1 cellular context compared by ENCODE assay signal in the genomic region with DNA sequence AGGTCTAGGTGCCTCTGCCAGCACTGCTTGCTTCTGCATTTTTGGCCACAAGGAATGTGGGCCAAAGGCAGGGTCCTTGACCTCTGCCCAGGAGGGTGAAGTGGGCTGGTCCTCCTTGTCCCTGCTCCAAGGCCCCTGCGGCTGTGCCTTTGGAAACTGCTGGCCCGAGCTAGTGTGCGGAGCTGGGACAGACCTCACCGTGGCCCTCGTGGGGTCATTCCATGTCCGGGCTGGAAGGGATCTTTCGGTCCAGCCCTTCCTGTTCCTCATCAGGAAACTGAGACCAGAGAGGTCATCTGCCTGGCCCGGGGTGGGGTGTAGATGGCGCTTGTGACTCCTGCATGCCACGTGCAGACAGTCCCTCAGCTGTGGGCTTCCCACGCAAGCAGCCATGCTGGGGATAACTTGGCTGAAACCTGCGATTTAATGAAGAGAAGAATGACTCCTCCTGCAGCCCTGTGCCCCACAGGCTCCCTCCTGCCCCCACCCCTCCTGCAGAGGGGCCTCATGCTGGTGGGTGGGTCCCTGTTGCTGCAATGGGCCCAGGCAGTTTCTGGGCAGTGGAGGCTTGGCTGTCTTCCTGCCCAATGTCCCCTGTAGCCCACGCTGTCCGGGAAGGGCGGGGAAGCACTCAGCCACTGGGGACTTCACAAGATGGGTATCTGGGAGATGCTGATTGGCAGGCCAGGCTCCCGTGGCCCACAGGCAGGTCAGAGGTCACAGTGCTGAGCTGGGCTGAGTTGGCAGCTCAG.
TF ChIP-seq lines count a peak whose summit lies in the region.

No MANE protein-coding gene starts in this region.

TF ChIP-seq in K562, 482 proteins besides CTCF, POLR2A, EP300 and RAD21 (continued from another document):
- TF ChIP-seq, protein P1, sequence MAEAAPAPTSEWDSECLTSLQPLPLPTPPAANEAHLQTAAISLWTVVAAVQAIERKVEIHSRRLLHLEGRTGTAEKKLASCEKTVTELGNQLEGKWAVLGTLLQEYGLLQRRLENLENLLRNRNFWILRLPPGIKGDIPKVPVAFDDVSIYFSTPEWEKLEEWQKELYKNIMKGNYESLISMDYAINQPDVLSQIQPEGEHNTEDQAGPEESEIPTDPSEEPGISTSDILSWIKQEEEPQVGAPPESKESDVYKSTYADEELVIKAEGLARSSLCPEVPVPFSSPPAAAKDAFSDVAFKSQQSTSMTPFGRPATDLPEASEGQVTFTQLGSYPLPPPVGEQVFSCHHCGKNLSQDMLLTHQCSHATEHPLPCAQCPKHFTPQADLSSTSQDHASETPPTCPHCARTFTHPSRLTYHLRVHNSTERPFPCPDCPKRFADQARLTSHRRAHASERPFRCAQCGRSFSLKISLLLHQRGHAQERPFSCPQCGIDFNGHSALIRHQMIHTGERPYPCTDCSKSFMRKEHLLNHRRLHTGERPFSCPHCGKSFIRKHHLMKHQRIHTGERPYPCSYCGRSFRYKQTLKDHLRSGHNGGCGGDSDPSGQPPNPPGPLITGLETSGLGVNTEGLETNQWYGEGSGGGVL (CRISPR knock-in tag; IDR thresholded peaks at IDR 0.05), result no peak
- TF ChIP-seq CBX1 (IDR thresholded peaks at IDR 0.05; ENCODE audit: low read depth), result no peak
- TF ChIP-seq ZNF324 (CRISPR knock-in tag; IDR thresholded peaks at IDR 0.05), result no peak
- no peak for TF ChIP-seq RCOR1 (IDR thresholded peaks at IDR 0.05; ENCODE audit: borderline replicate concordance in 1 of 2, low read depth in 2 of 2, low read length in 2 of 2)
- TF ChIP-seq GTF2A2 (tag; IDR thresholded peaks at IDR 0.05), result no peak
- TF ChIP-seq, protein P2, sequence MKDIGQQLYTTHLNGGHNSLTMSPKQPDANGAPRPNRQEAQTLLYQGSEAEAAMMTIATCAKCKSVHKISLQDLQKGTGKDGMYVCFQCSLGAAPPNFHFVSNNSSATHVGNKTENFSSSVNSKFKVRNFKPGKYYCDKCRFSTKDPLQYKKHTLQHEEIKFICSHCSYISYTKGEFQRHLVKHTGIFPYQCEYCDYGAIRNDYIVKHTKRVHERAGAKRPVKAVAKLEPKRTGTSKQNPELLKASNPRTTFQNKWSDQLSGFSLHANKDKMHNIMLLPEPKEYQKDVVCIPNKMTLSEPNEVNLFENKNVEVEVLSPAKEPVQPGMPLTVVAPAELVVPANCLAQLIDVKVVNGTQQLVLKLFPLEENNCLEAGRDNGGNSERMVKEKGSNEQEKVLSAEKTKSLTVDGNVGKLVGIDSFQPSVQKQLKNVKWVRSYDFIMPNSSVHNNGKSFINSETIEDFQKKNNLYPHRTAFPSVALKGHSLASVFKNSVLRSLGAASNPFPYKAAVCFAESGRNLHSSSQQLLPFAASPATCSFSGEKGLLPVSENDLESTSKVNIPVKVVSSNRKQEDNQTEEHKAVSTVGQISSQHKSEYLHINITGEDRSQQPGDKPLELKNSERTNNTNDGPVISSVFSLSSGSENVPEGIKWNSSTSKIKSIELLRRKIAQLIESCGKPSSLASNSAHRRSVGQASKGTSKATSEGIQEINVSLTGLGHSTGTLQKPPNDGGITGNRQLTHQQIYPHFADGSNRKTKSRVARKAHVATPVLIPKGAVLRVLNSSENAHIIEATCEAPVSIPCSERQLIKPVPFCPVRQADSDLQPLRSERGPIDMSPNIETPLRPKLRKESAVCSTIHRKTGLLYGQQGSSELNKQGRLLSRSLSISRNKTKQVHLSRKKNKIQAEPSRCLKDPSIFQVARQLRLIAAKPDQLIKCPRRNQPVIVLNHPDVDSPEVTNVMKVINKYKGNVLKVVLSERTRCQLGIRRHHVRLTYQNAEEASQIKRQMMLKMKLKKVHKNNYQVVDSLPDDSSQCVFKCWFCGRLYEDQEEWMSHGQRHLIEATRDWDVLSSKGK (CRISPR knock-in tag; IDR thresholded peaks at IDR 0.05), result no peak
- TF ChIP-seq XRCC5 (IDR thresholded peaks at IDR 0.05; ENCODE audit: low read depth, low read length), result no peak
- TF ChIP-seq ZNF347 (CRISPR knock-in tag; IDR thresholded peaks at IDR 0.05; ENCODE audit: low read depth), result no peak
- TF ChIP-seq SMARCA5 (IDR thresholded peaks at IDR 0.05), result no peak
- peak; percentile 78 for TF ChIP-seq NR2C1 (IDR thresholded peaks at IDR 0.05)
- TF ChIP-seq NR2C1 (tag; IDR thresholded peaks at IDR 0.05), result peak; percentile 87
- no peak for TF ChIP-seq CBFA2T3 (IDR thresholded peaks at IDR 0.05)
- no peak for TF ChIP-seq ZKSCAN1 (IDR thresholded peaks at IDR 0.05; ENCODE audit: low read depth, low read length)
- TF ChIP-seq SAFB2 (IDR thresholded peaks at IDR 0.05; ENCODE audit: borderline replicate concordance, low read depth, low read length, severe bottlenecking), result no peak
- TF ChIP-seq NR2C2 (CRISPR knock-in tag; IDR thresholded peaks at IDR 0.05), result no peak
- peak; percentile 86 for TF ChIP-seq NR2C2 (tag; IDR thresholded peaks at IDR 0.05)
- TF ChIP-seq ZNF354B (CRISPR knock-in tag; IDR thresholded peaks at IDR 0.05), result no peak
- TF ChIP-seq CBX2 (IDR thresholded peaks at IDR 0.05; ENCODE audit: insufficient read depth, low read length, poor library complexity, severe bottlenecking), result no peak
- TF ChIP-seq DMBX1 (CRISPR knock-in tag; IDR thresholded peaks at IDR 0.05; ENCODE audit: borderline replicate concordance), result no peak
- no peak for TF ChIP-seq ZNF551 (CRISPR knock-in tag; IDR thresholded peaks at IDR 0.05)
- TF ChIP-seq, protein P3, sequence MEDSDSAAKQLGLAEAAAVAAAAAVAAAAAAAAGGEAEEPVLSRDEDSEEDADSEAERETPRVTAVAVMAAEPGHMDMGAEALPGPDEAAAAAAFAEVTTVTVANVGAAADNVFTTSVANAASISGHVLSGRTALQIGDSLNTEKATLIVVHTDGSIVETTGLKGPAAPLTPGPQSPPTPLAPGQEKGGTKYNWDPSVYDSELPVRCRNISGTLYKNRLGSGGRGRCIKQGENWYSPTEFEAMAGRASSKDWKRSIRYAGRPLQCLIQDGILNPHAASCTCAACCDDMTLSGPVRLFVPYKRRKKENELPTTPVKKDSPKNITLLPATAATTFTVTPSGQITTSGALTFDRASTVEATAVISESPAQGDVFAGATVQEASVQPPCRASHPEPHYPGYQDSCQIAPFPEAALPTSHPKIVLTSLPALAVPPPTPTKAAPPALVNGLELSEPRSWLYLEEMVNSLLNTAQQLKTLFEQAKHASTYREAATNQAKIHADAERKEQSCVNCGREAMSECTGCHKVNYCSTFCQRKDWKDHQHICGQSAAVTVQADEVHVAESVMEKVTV (CRISPR knock-in tag; IDR thresholded peaks at IDR 0.05), result no peak
- TF ChIP-seq, protein P4, sequence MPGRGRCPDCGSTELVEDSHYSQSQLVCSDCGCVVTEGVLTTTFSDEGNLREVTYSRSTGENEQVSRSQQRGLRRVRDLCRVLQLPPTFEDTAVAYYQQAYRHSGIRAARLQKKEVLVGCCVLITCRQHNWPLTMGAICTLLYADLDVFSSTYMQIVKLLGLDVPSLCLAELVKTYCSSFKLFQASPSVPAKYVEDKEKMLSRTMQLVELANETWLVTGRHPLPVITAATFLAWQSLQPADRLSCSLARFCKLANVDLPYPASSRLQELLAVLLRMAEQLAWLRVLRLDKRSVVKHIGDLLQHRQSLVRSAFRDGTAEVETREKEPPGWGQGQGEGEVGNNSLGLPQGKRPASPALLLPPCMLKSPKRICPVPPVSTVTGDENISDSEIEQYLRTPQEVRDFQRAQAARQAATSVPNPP (IDR thresholded peaks at IDR 0.05; ENCODE audit: borderline replicate concordance, insufficient read depth, insufficient read length), result no peak
- TF ChIP-seq, protein P5, sequence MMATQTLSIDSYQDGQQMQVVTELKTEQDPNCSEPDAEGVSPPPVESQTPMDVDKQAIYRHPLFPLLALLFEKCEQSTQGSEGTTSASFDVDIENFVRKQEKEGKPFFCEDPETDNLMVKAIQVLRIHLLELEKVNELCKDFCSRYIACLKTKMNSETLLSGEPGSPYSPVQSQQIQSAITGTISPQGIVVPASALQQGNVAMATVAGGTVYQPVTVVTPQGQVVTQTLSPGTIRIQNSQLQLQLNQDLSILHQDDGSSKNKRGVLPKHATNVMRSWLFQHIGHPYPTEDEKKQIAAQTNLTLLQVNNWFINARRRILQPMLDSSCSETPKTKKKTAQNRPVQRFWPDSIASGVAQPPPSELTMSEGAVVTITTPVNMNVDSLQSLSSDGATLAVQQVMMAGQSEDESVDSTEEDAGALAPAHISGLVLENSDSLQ (IDR thresholded peaks at IDR 0.05), result peak; percentile 79
- TF ChIP-seq, protein P6, sequence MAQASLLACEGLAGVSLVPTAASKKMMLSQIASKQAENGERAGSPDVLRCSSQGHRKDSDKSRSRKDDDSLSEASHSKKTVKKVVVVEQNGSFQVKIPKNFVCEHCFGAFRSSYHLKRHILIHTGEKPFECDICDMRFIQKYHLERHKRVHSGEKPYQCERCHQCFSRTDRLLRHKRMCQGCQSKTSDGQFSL (CRISPR knock-in tag; IDR thresholded peaks at IDR 0.05), result no peak
- TF ChIP-seq, protein P6 (tag; IDR thresholded peaks at IDR 0.05), result no peak
- TF ChIP-seq, protein P7, sequence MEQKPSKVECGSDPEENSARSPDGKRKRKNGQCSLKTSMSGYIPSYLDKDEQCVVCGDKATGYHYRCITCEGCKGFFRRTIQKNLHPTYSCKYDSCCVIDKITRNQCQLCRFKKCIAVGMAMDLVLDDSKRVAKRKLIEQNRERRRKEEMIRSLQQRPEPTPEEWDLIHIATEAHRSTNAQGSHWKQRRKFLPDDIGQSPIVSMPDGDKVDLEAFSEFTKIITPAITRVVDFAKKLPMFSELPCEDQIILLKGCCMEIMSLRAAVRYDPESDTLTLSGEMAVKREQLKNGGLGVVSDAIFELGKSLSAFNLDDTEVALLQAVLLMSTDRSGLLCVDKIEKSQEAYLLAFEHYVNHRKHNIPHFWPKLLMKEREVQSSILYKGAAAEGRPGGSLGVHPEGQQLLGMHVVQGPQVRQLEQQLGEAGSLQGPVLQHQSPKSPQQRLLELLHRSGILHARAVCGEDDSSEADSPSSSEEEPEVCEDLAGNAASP (IDR thresholded peaks at IDR 0.05), result no peak
- TF ChIP-seq CAMTA2 (CRISPR knock-in tag; conservative IDR thresholded peaks at IDR 0.05), result no peak
- TF ChIP-seq, protein P8, sequence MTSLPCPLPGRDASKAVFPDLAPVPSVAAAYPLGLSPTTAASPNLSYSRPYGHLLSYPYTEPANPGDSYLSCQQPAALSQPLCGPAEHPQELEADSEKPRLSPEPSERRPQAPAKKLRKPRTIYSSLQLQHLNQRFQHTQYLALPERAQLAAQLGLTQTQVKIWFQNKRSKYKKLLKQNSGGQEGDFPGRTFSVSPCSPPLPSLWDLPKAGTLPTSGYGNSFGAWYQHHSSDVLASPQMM (CRISPR knock-in tag; IDR thresholded peaks at IDR 0.05), result no peak
- no peak for TF ChIP-seq KLF10 (CRISPR knock-in tag; IDR thresholded peaks at IDR 0.05)
- TF ChIP-seq MIER1 (IDR thresholded peaks at IDR 0.05; ENCODE audit: low read depth), result no peak
